Comparison of ENCODE assay signal across 3 cellular contexts in genomic region chr20:49489688-49490087, GRCh38.
A peak's percentile ranks its signal among the peaks of the same experiment; 100 is the strongest.
TF ChIP-seq lines count a peak whose summit lies in the region.

No MANE protein-coding gene starts in this region.

TF ChIP-seq in HepG2, 621 proteins besides CTCF, POLR2A, EP300 and RAD21:
- TF ChIP-seq ZFP36 (IDR thresholded peaks at IDR 0.05; ENCODE audit: borderline replicate concordance, low read depth, low read length, partially characterized antibody) (peak; percentile 68), DZIP1 (CRISPR knock-in tag; IDR thresholded peaks at IDR 0.05) (no peak), KDM2A (CRISPR knock-in tag; IDR thresholded peaks at IDR 0.05; ENCODE audit: borderline replicate concordance, low read depth) (no peak), ZNF550 (CRISPR knock-in tag; IDR thresholded peaks at IDR 0.05; ENCODE audit: borderline replicate concordance) (no peak)

TF ChIP-seq in A549, 52 proteins besides CTCF, POLR2A, EP300 and RAD21:
- TF ChIP-seq ZFP36 (IDR thresholded peaks at IDR 0.05; ENCODE audit: borderline replicate concordance, partially characterized antibody) (peak; percentile 71), NR3C1 (IDR thresholded peaks at IDR 0.05) (no peak)

TF ChIP-seq in K562, 482 proteins besides CTCF, POLR2A, EP300 and RAD21:
- TF ChIP-seq ZNF41 (CRISPR knock-in tag; conservative IDR thresholded peaks at IDR 0.05), result no peak
- TF ChIP-seq RERE (CRISPR knock-in tag; IDR thresholded peaks at IDR 0.05; ENCODE audit: borderline replicate concordance), result no peak
- peak; percentile 51 for TF ChIP-seq BCOR (IDR thresholded peaks at IDR 0.05)
- TF ChIP-seq MYC (IDR thresholded peaks at IDR 0.05; ENCODE audit: low read depth, low read length), result no peak
- TF ChIP-seq MYC (CRISPR knock-in tag; IDR thresholded peaks at IDR 0.05; ENCODE audit: borderline replicate concordance, low read depth), result no peak
- no peak for TF ChIP-seq MECOM (CRISPR knock-in tag; IDR thresholded peaks at IDR 0.05)
- no peak for TF ChIP-seq SMARCC2 (IDR thresholded peaks at IDR 0.05; ENCODE audit: low read depth)
- TF ChIP-seq ZFP36 (IDR thresholded peaks at IDR 0.05; ENCODE audit: low read depth, low read length, partially characterized antibody), result peak; percentile 95
- no peak for TF ChIP-seq SRSF7 (optimal IDR thresholded peaks at IDR 0.05; ENCODE audit: low read depth, low read length)
- peak; percentile 66 for TF ChIP-seq RBM25 (IDR thresholded peaks at IDR 0.05; ENCODE audit: low read depth, low read length, severe bottlenecking)
- TF ChIP-seq ZHX1 (conservative IDR thresholded peaks at IDR 0.05; ENCODE audit: low read length), result no peak
